ENCODE assay signal across 8 cellular contexts in genomic region chr3:118817748-118818165, GRCh38.
DNase-seq lines count a peak whose midpoint lies in the region; ATAC-seq and TF ChIP-seq lines count a peak whose summit lies in the region.

No MANE protein-coding gene starts in this region.

- intact Hi-C loops in left lung (cut with DNase I), result no loop called here

- H3K4me2 ChIP-seq in MM.1S (ENCODE audit: low read depth, low read length), result no peak overlapping the region

- H3K27ac ChIP-seq in MM.1S (ENCODE audit: low read length) (no peak overlapping the region), RWPE2 (ENCODE audit: poor library complexity, severe bottlenecking) (no peak overlapping the region), left lung (no peak overlapping the region)

- TF ChIP-seq CTCF in GM12875 (IDR thresholded peaks at IDR 0.05; ENCODE audit: borderline replicate concordance, insufficient read depth, low read depth, low read length) (peak; percentile 72), HFFc6 (IDR thresholded peaks at IDR 0.05) (peak; percentile 91), MM.1S (IDR thresholded peaks at IDR 0.05; ENCODE audit: low read length) (peak; percentile 88), RWPE2 (IDR thresholded peaks at IDR 0.05; ENCODE audit: poor library complexity, severe bottlenecking) (peak; percentile 88), left lung (IDR thresholded peaks at IDR 0.05) (peak; percentile 67 to 70)

- no peaks in the 10 kb centered on the region for H3K36me3 ChIP-seq in MM.1S (replicated peaks; ENCODE audit: insufficient read depth, low read length)
- H3K36me3 ChIP-seq in RWPE2 (ENCODE audit: low read depth), result no peaks in the 10 kb centered on the region
- H3K36me3 ChIP-seq in left lung, result no peaks in the 10 kb centered on the region

- no peaks in the 10 kb centered on the region for H4K20me1 ChIP-seq in MM.1S (ENCODE audit: insufficient read depth, low read length)

- H3K4me1 ChIP-seq in MM.1S (ENCODE audit: low read length), result no peaks in the 10 kb centered on the region
- H3K4me1 ChIP-seq in RWPE2 (ENCODE audit: insufficient read depth, poor library complexity, severe bottlenecking), result peaks cover 4% of the 10 kb centered on the region
- H3K4me1 ChIP-seq in left lung, result no peaks in the 10 kb centered on the region

- peak; percentile 87 for ATAC-seq in RWPE2 (ENCODE audit: low read depth)
- ATAC-seq in left lung, result peak; percentile 91
- ATAC-seq in stimulated activated naive CD8-positive, alpha-beta T cell treated with anti-CD3 and anti-CD28 coated beads, Interleukin-15, Interleukin-2, amounts not matched to agents 100 U/mL and 50 U/mL, for 24 hours, result no peak

- H3K9ac ChIP-seq in MM.1S (ENCODE audit: low read length), result no peak overlapping the region

- H2AFZ ChIP-seq in MM.1S (ENCODE audit: low read length), result 0 out of 2 replicates have a peak overlapping the region, but pooled peaks have one; percentile 16

- peak; percentile 53 for DNase-seq in ACHN
- DNase-seq in HFFc6, result peak; percentile 43
- peak; percentile 65 for DNase-seq in MM.1S
- no peak for DNase-seq in RWPE2 (ENCODE audit: low spot score)
- peak; percentile 5 for DNase-seq in central memory CD4-positive, alpha-beta T cell
- DNase-seq in left lung, result no peak
- peak; percentile 27 for DNase-seq in stimulated activated naive CD8-positive, alpha-beta T cell treated with anti-CD3 and anti-CD28 coated beads, Interleukin-15, Interleukin-2, amounts not matched to agents 100 U/mL and 50 U/mL, for 24 hours

- no peaks in the 10 kb centered on the region for H3K9me3 Mint-ChIP-seq in HFFc6

- peaks cover 7% of the 10 kb centered on the region for H3K4me1 Mint-ChIP-seq in HFFc6 (ENCODE audit: low read depth)

- no peaks in the 10 kb centered on the region for H3K9me2 ChIP-seq in MM.1S (replicated peaks; ENCODE audit: insufficient read depth, low read length)

- in situ Hi-C loops in ACHN (cut with HindIII; ENCODE audit: low pct_ligation_motif_present, low pct_unique_long_range_greater_than_20kb, low sequenced_read_pairs), result no loop called here

- H3K27me3 ChIP-seq in MM.1S (replicated peaks; ENCODE audit: insufficient read depth, low read length) (no peaks in the 10 kb centered on the region), RWPE2 (ENCODE audit: insufficient read depth, poor library complexity, severe bottlenecking) (no peaks in the 10 kb centered on the region), left lung (no peaks in the 10 kb centered on the region)

- H3K79me2 ChIP-seq in MM.1S (ENCODE audit: low read length), result no peaks in the 10 kb centered on the region

- no peaks in the 10 kb centered on the region for H3F3A ChIP-seq in MM.1S (ENCODE audit: insufficient read depth, low read length)

- H3K36me3 Mint-ChIP-seq in HFFc6 (ENCODE audit: low read depth), result no peaks in the 10 kb centered on the region

- H3K9me3 ChIP-seq in MM.1S (replicated peaks; ENCODE audit: insufficient read depth, low read length), result no peaks in the 10 kb centered on the region
- H3K9me3 ChIP-seq in RWPE2 (ENCODE audit: severe bottlenecking), result no peaks in the 10 kb centered on the region
- no peaks in the 10 kb centered on the region for H3K9me3 ChIP-seq in left lung

- H3K27me3 Mint-ChIP-seq in HFFc6 (ENCODE audit: insufficient read depth), result no peaks in the 10 kb centered on the region; the same call in none of the 2 replicates

- H3K4me3 Mint-ChIP-seq in HFFc6, result no peak overlapping the region

- no peak overlapping the region for H3K4me3 ChIP-seq in GM12875 (ENCODE audit: low read depth, low read length)
- no peak overlapping the region for H3K4me3 ChIP-seq in MM.1S (ENCODE audit: low read length)
- H3K4me3 ChIP-seq in RWPE2 (ENCODE audit: severe bottlenecking), result no peak overlapping the region
- no peak overlapping the region for H3K4me3 ChIP-seq in left lung

- no peak overlapping the region for H3K27ac Mint-ChIP-seq in HFFc6

Comparison
In these comparisons a context has a peak if more than half of its experiments do, and no peak if none do; other contexts are left out.
1. DNase-seq: peak in ACHN (single experiment), HFFc6 (single experiment), MM.1S (single experiment), central memory CD4-positive, alpha-beta T cell (single experiment) and stimulated activated naive CD8-positive, alpha-beta T cell treated with anti-CD3 and anti-CD28 coated beads, Interleukin-15, Interleukin-2, amounts not matched to agents 100 U/mL and 50 U/mL, for 24 hours (single experiment); none in RWPE2 (single experiment) and left lung (0 of 2).
2. Peak in every context shown above with its lines, with median percentiles within 50 percentile points of each other: CTCF ChIP-seq.